In the genomic region with DNA sequence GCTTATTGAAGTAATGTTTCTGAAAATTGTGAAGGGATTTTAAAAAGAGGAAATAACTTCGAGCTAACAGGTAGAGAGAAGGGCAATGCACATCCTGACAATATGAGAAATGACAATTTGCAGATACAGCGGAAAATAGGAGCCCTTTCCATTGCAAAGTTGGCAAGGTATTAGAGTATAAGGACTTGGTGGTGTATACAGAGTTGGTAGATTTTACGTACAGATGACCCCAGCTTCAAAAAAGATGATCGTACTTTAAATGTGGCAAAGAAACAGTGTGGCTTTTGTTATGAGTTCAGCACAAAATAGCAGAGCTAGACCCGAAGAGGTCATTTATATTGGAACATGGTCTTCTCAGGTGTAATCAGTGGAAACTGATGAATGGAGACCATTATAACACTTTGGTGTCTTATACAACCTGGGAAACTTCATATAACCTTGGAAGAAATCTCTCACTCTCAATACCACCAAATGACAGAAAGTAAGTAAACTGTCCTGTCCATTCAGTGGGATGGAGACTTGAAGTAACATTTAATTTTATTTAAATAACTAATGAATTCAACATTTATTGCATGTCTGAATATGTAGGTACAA, we compare ENCODE assay signal across 9 cellular contexts. TPM values are rescaled to one million over a fixed set of nuclear protein-coding genes. Genes with fewer than 3 reads are reported as not detected.
A peak's percentile ranks its signal among the peaks of the same experiment; 100 is the strongest.
DNase-seq lines count a peak whose midpoint lies in the region; FAIRE-seq and TF ChIP-seq lines count a peak whose summit lies in the region.
"Had no signal": no experiment of that assay in that cellular context is flagged by ENCODE, and none has a peak within 500 bp of the region (broad histone marks: within the 10 kb centered on the region; RNA-seq: fewer than 3 reads in every experiment).

No MANE protein-coding gene starts in this region.

- H3K27me3 ChIP-seq in SJSA1 (replicated peaks): no peaks in the 10 kb centered on the region
- H3K27me3 ChIP-seq in fibroblast of lung (ENCODE audit: control insufficient read depth, insufficient read depth, low read length): no peaks in the 10 kb centered on the region
- no peaks in the 10 kb centered on the region for H3K27me3 ChIP-seq in spleen (replicated peaks in 1 of 7)

- TF ChIP-seq CTCF in GM12865 (IDR thresholded peaks at IDR 0.05; ENCODE audit: insufficient read depth, low read depth, low read length, missing control alignments): no peak
- TF ChIP-seq CTCF in fibroblast of lung (conservative IDR thresholded peaks at IDR 0.05 in 1 of 2, IDR thresholded peaks at IDR 0.05 in 1 of 2; ENCODE audit: low read depth in 1 of 2, low read length in 2 of 2): no peak
- TF ChIP-seq CTCF in spleen (IDR thresholded peaks at IDR 0.05 in 8 of 11, conservative IDR thresholded peaks at IDR 0.05 in 3 of 11): no peak

- 6 to 22% (median 10%) methylated on average over 5 of the region's 5 CpGs for WGBS in spleen, 5 donors

- no peak for FAIRE-seq in RCC 7860 (lab: Jason Lieb, UNC)

- peak overlapping the region; percentile 85 for H3K4me3 ChIP-seq in GM12865 (ENCODE audit: low read depth, low read length)
- H3K4me3 ChIP-seq in SJSA1: peak overlapping the region; percentile 40
- peak overlapping the region in 3 of 4 experiments; percentile 16 to 91 (median 56) for H3K4me3 ChIP-seq in fibroblast of lung (replicated peaks in 1 of 4; ENCODE audit: control extremely low read depth in 1 of 4, insufficient read depth in 1 of 4, low read depth in 3 of 4, low read length in 4 of 4)
- peak overlapping the region; percentile 36 to 67 (median 42) for H3K4me3 ChIP-seq in spleen

- DNase-seq in GM12865 (ENCODE audit: low read depth): no peak
- DNase-seq in SJSA1 (ENCODE audit: low read depth in 1 of 2, low spot score in 2 of 2): peak in 1 of 2 experiments; percentile 53
- DNase-seq in fibroblast of lung (ENCODE audit: low read depth in 2 of 2): no peak
- no peak for DNase-seq in spleen
- no peak for DNase-seq in NCI-H69 (lab: John Stamatoyannopoulos, UW)
- no peak for DNase-seq in cerebellar cortex (ENCODE audit: low spot score)
- DNase-seq in RCC 7860 (ENCODE audit: low spot score): no peak
- DNase-seq: hippocampal formation; stimulated activated CD4-positive, alpha-beta T cell treated with anti-CD3 and anti-CD28 coated beads, Interleukin-15, amount 100 ng/mL, for 24 hours had no signal

- TF ChIP-seq POLR2A in spleen (IDR thresholded peaks at IDR 0.05): no peak

- H3K27ac ChIP-seq in SJSA1 (peak overlapping the region; percentile 90), fibroblast of lung (ENCODE audit: insufficient read depth, low read length) (no peak overlapping the region), spleen (peak overlapping the region; percentile 77 to 97 (median 92))

- H3K36me3 ChIP-seq in SJSA1: peaks cover 6% of the 10 kb centered on the region; the same call in 1 of the 2 replicates
- H3K36me3 ChIP-seq in fibroblast of lung (ENCODE audit: control insufficient read depth, insufficient read depth, low read length): no peaks in the 10 kb centered on the region
- peaks cover 0 to 13% (median 0%) of the 10 kb centered on the region in 6 donors for H3K36me3 ChIP-seq in spleen

- H3K9me3 ChIP-seq in SJSA1 (replicated peaks): no peaks in the 10 kb centered on the region
- no peaks in the 10 kb centered on the region for H3K9me3 ChIP-seq in fibroblast of lung (ENCODE audit: control insufficient read depth, insufficient read depth, low read depth, low read length)
- peaks cover 0 to 20% (median 15%) of the 10 kb centered on the region in 8 donors for H3K9me3 ChIP-seq in spleen

- intact Hi-C loops in spleen (cut with DNase I; ENCODE audit: low total_unique reads): no loop called here

- no peak overlapping the region for H3K9ac ChIP-seq in fibroblast of lung (ENCODE audit: insufficient read depth, low read length)

- H3K79me2 ChIP-seq in fibroblast of lung (ENCODE audit: control insufficient read depth, insufficient read depth, low read length): no peaks in the 10 kb centered on the region

- peak overlapping the region; percentile 15 for H3K4me2 ChIP-seq in fibroblast of lung (ENCODE audit: extremely low read depth, insufficient read depth, low read length)

- H2AFZ ChIP-seq in fibroblast of lung (ENCODE audit: low read length): no peak overlapping the region

- 0 out of 2 replicates have a peak, but pooled peaks cover 4% of the 10 kb centered on the region for H3K4me1 ChIP-seq in SJSA1 (replicated peaks)
- no peaks in the 10 kb centered on the region for H3K4me1 ChIP-seq in fibroblast of lung (ENCODE audit: control insufficient read depth, extremely low read depth, insufficient read depth, low read length)
- H3K4me1 ChIP-seq in spleen: peaks cover 0 to 70% (median 15%) of the 10 kb centered on the region in 6 donors

- no peaks in the 10 kb centered on the region for H4K20me1 ChIP-seq in fibroblast of lung (ENCODE audit: control insufficient read depth, extremely low read depth, insufficient read depth, low read length)

RNA-seq across cellular contexts. Expression of a gene that starts 2.3 kb away (rescaled TPM):
- total RNA-seq in SJSA1 (2014; rRNA removed; shearing (Covaris generic)): 70.8 and 96.8 TPM in 2 replicates
- total RNA-seq in fibroblast of lung (15.7 and 26.2 TPM in 2 replicates), spleen (10 to 100 TPM; 38.2 to 60.2 (median 55.8) TPM)
- polyA plus RNA-seq in fibroblast of lung (9.3 and 9.7 TPM in 2 replicates), spleen (10 to 100 TPM; 20.4 to 35.2 (median 25.8) TPM)
- polyA plus RNA-seq in fibroblast of lung (2012): 11.3 and 13.4 TPM in 2 replicates
- 1.5 TPM in 1 of 2 replicates, not detected in the other for polyA minus RNA-seq in fibroblast of lung (ENCODE audit: low replicate concordance)

RNA-seq across cellular contexts. Expression of a gene that starts 14.4 kb away (rescaled TPM):
- total RNA-seq in SJSA1 (2014; rRNA removed; shearing (Covaris generic)): not detected in 2 replicates
- not detected in 2 replicates for total RNA-seq in fibroblast of lung
- not detected in 2 replicates for polyA plus RNA-seq in fibroblast of lung
- not detected in 2 replicates for polyA plus RNA-seq in fibroblast of lung (2012)
- polyA minus RNA-seq in fibroblast of lung (ENCODE audit: low replicate concordance): not detected in 2 replicates
- not detected for total RNA-seq in spleen
- under 1 TPM in 1 of 3 donors, not detected in 2; 0.17 TPM for polyA plus RNA-seq in spleen

RNA-seq across cellular contexts. Expression of a gene that starts 39.6 kb away (rescaled TPM):
- total RNA-seq in SJSA1 (2014; rRNA removed; shearing (Covaris generic)): not detected in 2 replicates
- total RNA-seq in fibroblast of lung (not detected in 2 replicates), spleen (10 to 100 TPM in 4 of 7 donors, 1 to 10 TPM in 3; 7.9 to 22.6 (median 11.4) TPM)
- polyA plus RNA-seq in fibroblast of lung (0.11 TPM in 1 of 2 replicates, not detected in the other), spleen (10 to 100 TPM in 1 of 3 donors, 1 to 10 TPM in 2; 8.4 to 10.2 (median 8.6) TPM)
- not detected in 2 replicates for polyA plus RNA-seq in fibroblast of lung (2012)
- polyA minus RNA-seq in fibroblast of lung (ENCODE audit: low replicate concordance): not detected in 2 replicates
